20 cellular contexts compared by ENCODE assay signal in the genomic region with DNA sequence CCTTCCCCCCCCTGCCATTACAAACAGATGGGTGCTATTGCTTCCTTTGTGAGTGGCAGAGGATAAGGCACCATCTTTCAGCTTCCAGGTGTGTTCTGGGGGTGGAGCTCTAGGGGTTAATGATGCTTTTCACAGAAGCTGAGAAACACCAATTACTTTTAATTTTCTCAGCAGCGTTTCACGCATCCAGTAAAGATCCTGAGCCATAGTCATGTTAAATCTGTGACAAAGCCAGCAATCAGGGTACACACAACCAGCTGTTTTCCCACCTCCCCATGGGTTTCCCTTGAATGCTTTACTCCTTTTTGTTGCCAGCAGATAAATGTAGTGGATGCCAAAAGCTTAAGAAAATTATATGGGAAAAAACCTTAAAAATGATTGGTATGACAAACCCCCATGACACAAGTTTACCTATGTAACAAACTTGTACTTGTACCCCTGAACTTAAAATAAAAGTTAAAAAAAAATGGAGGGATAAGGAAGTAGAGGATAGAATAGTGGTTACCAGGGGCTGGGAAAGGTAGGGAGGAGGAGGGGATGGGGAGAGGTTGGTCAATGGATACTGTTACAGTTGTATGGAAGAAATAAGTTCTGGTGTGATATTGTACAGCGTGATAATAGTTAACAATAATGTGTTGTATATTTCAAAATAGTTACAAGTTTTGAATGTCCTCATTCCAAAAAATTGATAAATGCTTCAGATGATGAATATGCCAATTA.
A peak's percentile ranks its signal among the peaks of the same experiment; 100 is the strongest.
DNase-seq lines count a peak whose midpoint lies in the region; ATAC-seq and TF ChIP-seq lines count a peak whose summit lies in the region.
"Had no signal": no experiment of that assay in that cellular context is flagged by ENCODE, and none has a peak within 500 bp of the region (broad histone marks: within the 10 kb centered on the region; RNA-seq: fewer than 3 reads in every experiment).

No MANE protein-coding gene starts in this region.

- POLR2A ChIA-PET in PC-3 (lab: Charles Lee; ENCODE audit: unreplicated experiment) = no interaction called here

- no peak overlapping the region for H3K9ac ChIP-seq in HUES48 (ENCODE audit: low read depth, low read length)
- H3K9ac ChIP-seq in endodermal cell (ENCODE audit: extremely low read depth, low read length, poor library complexity, severe bottlenecking) = no peak overlapping the region
- H3K9ac ChIP-seq in PC-3 (ENCODE audit: low read length) = no peak overlapping the region
- H3K9ac ChIP-seq: GM23248 had no signal

- H3K36me3 ChIP-seq in HUES48 (ENCODE audit: control insufficient read depth, insufficient read depth, low read length) (peaks cover 44% of the 10 kb centered on the region), endodermal cell (ENCODE audit: control insufficient read depth, insufficient read depth, low read length) (no peaks in the 10 kb centered on the region), PC-3 (ENCODE audit: low read depth, low read length) (peaks cover 14% of the 10 kb centered on the region)
- H3K36me3 ChIP-seq: Peyer's patch had no signal

- H3F3A ChIP-seq in PC-3 (ENCODE audit: low read length, unreplicated experiment) = no peaks in the 10 kb centered on the region

- intact Hi-C loops in PC-3 (cut with micrococcal nuclease) = no loop called here

- H3K4me3 ChIP-seq in HUES48 (ENCODE audit: low read depth, low read length) (no peak overlapping the region; the same call in 1 of the 2 replicates), endodermal cell (ENCODE audit: low read length) (no peak overlapping the region), PC-3 (ENCODE audit: low read length) (no peak overlapping the region)
- H3K4me3 ChIP-seq: GM23248, Peyer's patch had no signal

- no peak overlapping the region for H3K4me3 Mint-ChIP-seq in endodermal cell

- H4K20me1 ChIP-seq in PC-3 (ENCODE audit: low read length) = no peaks in the 10 kb centered on the region

- WGBS in endodermal cell (ENCODE audit: insufficient coverage in 1 of 2, insufficient read length in 1 of 2), 2 experiments = 33 to 46% methylated on average over 2 to 3 of the region's 3 CpGs

- TF ChIP-seq CTCF in endodermal cell (conservative IDR thresholded peaks at IDR 0.05) (no peak), PC-3 (conservative IDR thresholded peaks at IDR 0.05; ENCODE audit: low read depth, low read length) (no peak)

- ATAC-seq in GM18861 (IDR thresholded peaks at IDR 0.05; ENCODE audit: unreplicated experiment) = no peak
- no peak for ATAC-seq in PC-3
- ATAC-seq: HCT116 had no signal

- no peaks in the 10 kb centered on the region for H3K27me3 ChIP-seq in HUES48 (ENCODE audit: control insufficient read depth, insufficient read depth, low read length)
- no peaks in the 10 kb centered on the region for H3K27me3 ChIP-seq in endodermal cell (ENCODE audit: control insufficient read depth, insufficient read depth, low read length, poor library complexity, severe bottlenecking)
- H3K27me3 ChIP-seq in PC-3 (ENCODE audit: low read length) = no peaks in the 10 kb centered on the region
- H3K27me3 ChIP-seq: Peyer's patch had no signal

- H3K79me2 ChIP-seq in PC-3 (ENCODE audit: low read length) = no peaks in the 10 kb centered on the region

- H3K27ac ChIP-seq in HUES48 (ENCODE audit: low read depth, low read length) (peak overlapping the region; percentile 76), endodermal cell (ENCODE audit: low read depth, low read length) (no peak overlapping the region), PC-3 (ENCODE audit: low read length) (no peak overlapping the region)
- H3K27ac ChIP-seq: GM23248, Peyer's patch had no signal

- CTCF ChIA-PET in PC-3 (lab: Charles Lee) = no interaction called here

- H2AFZ ChIP-seq in PC-3 (ENCODE audit: low read length) = no peak overlapping the region
- H2AFZ ChIP-seq: GM23248 had no signal

- H3K4me2 ChIP-seq in PC-3 (ENCODE audit: low read length) = no peak overlapping the region

- peaks cover 31% of the 10 kb centered on the region for H3K4me1 ChIP-seq in HUES48 (ENCODE audit: control insufficient read depth, insufficient read depth, low read length)
- H3K4me1 ChIP-seq in endodermal cell (ENCODE audit: control insufficient read depth, insufficient read depth, low read length) = no peaks in the 10 kb centered on the region
- H3K4me1 ChIP-seq in PC-3 (ENCODE audit: insufficient read depth, low read length) = no peaks in the 10 kb centered on the region
- H3K4me1 ChIP-seq: Peyer's patch had no signal

- peaks cover 59% of the 10 kb centered on the region for H3K36me3 Mint-ChIP-seq in endodermal cell (ENCODE audit: low read depth)

- H3K27ac Mint-ChIP-seq in endodermal cell = no peak overlapping the region

- no TSS peak for BruUV-seq in PC-3 (replicated peaks; lab: Mats Ljungman, UMichigan)

- DNase-seq in NCI-H748 (lab: John Stamatoyannopoulos, UW; ENCODE audit: unreplicated experiment) (peak; percentile 19), NCI-H748 treated with DMSO at 0.1 percent for 48 hours (lab: John Stamatoyannopoulos, UW) (no peak), endodermal cell (peak; percentile 60), iPS-NIHi11 (ENCODE audit: low spot score) (peak; percentile 42), epidermal melanocyte (ENCODE audit: insufficient read length, low spot score) (no peak), PC-3 (no peak)
- DNase-seq: DMS153, DND-41, GM23248, Karpas-422, NCI-H1092 treated with DMSO at 0.1 percent for 48 hours, NCI-H1436, NCI-H1930, NCI-H82, Peyer's patch, SHP77 treated with DMSO at 0.1 percent for 48 hours, T-helper 1 cell had no signal

- H3K9me3 Mint-ChIP-seq in endodermal cell = peaks cover 14% of the 10 kb centered on the region

- H3K9me3 ChIP-seq in HUES48 (ENCODE audit: control insufficient read depth, insufficient read depth, low read length) (peaks cover 8% of the 10 kb centered on the region; the same call in 1 of the 2 replicates), endodermal cell (ENCODE audit: control insufficient read depth, low read length) (peaks cover 22% of the 10 kb centered on the region), PC-3 (ENCODE audit: low read length) (no peaks in the 10 kb centered on the region)
- H3K9me3 ChIP-seq: Peyer's patch had no signal

- peaks cover 8% of the 10 kb centered on the region for H3K4me1 Mint-ChIP-seq in endodermal cell

- H3K27me3 Mint-ChIP-seq in endodermal cell (ENCODE audit: insufficient read depth) = peaks cover 1% of the 10 kb centered on the region

- H3K9me2 ChIP-seq in PC-3 (replicated peaks; ENCODE audit: low read length) = no peaks in the 10 kb centered on the region

Comparison
In these comparisons a context has a peak if more than half of its experiments do, and no peak if none do; other contexts are left out.
1. DNase-seq: peak in NCI-H748 (single experiment), endodermal cell (single experiment) and iPS-NIHi11 (single experiment); none in NCI-H748 treated with DMSO at 0.1 percent for 48 hours (single experiment), epidermal melanocyte (single experiment) and PC-3 (single experiment).